Comparison of ENCODE assay signal across 11 cellular contexts in genomic region chr12:63302941-63303536, GRCh38.
DNase-seq lines count a peak whose midpoint lies in the region; ATAC-seq and TF ChIP-seq lines count a peak whose summit lies in the region.
"Had no signal": no experiment of that assay in that cellular context is flagged by ENCODE, and none has a peak within 500 bp of the region (broad histone marks: within the 10 kb centered on the region; RNA-seq: fewer than 3 reads in every experiment).

No MANE protein-coding gene starts in this region.

- H3K4me1 ChIP-seq in stomach = no peaks in the 10 kb centered on the region

- no peaks in the 10 kb centered on the region for H3K9me3 ChIP-seq in stomach

- ATAC-seq in GM18868 (IDR thresholded peaks at IDR 0.05; ENCODE audit: unreplicated experiment) (peak; percentile 19), GM21515 (IDR thresholded peaks at IDR 0.05; ENCODE audit: unreplicated experiment) (peak; percentile 25), HG03095 (IDR thresholded peaks at IDR 0.05; ENCODE audit: unreplicated experiment) (peak; percentile 8)

- no peak for TF ChIP-seq EP300 in stomach (IDR thresholded peaks at IDR 0.05)

- DNase-seq in foreskin melanocyte (peak; percentile 32), stomach (no peak), GM19238 (ENCODE audit: insufficient read length, low spot score) (no peak), T-helper 2 cell (no peak), NCI-H774 (lab: John Stamatoyannopoulos, UW) (no peak)
- DNase-seq: NCI-H1417, NCI-H526 treated with DMSO at 0.1 percent for 48 hours, SIG-M5 had no signal

- H3K36me3 ChIP-seq in stomach = no peaks in the 10 kb centered on the region

- no peak for TF ChIP-seq CTCF in stomach (IDR thresholded peaks at IDR 0.05)

- H3K27me3 ChIP-seq in stomach = no peaks in the 10 kb centered on the region

- H3K27ac ChIP-seq in stomach = no peak overlapping the region

- intact Hi-C loops in stomach (cut with DNase I; ENCODE audit: low total_unique reads) = no loop called here

- 50 to 89% (median 71%) methylated on average over 2 of the region's 2 CpGs for whole genome bisulfite sequencing in stomach, 5 donors

- TF ChIP-seq POLR2A in stomach (IDR thresholded peaks at IDR 0.05) = no peak

- H3K4me3 ChIP-seq in stomach = no peak overlapping the region
